ENCODE assay signal across 20 cellular contexts in the genomic region with DNA sequence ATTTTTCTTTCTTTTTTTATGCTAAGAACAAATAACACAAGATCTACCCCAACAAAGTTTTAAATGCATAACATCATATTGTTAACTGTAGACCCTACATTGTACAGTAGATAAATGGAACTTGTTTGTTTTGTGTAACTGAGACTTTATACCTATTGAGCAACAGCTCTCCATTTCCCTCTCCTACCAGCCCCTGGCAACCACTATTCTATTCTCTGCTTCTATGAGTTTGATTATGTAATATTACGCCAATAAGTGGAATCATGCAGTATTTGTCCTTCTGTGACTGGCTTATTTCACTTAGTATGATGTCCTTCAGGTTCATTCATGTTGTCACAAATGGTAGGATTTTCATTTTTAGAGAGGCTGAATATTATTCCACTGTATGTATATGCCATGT.
DNase-seq lines count a peak whose midpoint lies in the region; ATAC-seq and TF ChIP-seq lines count a peak whose summit lies in the region.
"Had no signal": no experiment of that assay in that cellular context is flagged by ENCODE, and none has a peak within 500 bp of the region (broad histone marks: within the 10 kb centered on the region; RNA-seq: fewer than 3 reads in every experiment).

No MANE protein-coding gene starts in this region.

- no peaks in the 10 kb centered on the region for H3K9me3 ChIP-seq in lower lobe of right lung
- H3K9me3 ChIP-seq: SJCRH30 had no signal

- POLR2A ChIA-PET in activated CD4-positive, alpha-beta memory T cell treated with anti-CD3 and anti-CD28 coated beads, Interleukin-2, amount 10 ng/mL, durations not matched to agents 7 days and 5 days (lab: Charles Lee) = no interaction called here

- H3K4me3 ChIP-seq in lower lobe of right lung = no peak overlapping the region
- H3K4me3 ChIP-seq: SJCRH30 had no signal

- H3K27ac Mint-ChIP-seq in endothelial cell (ENCODE audit: unreplicated experiment) = no peak overlapping the region
- H3K27ac Mint-ChIP-seq in activated CD4-positive, alpha-beta memory T cell treated with anti-CD3 and anti-CD28 coated beads, Interleukin-2, amount 10 ng/mL, durations not matched to agents 7 days and 5 days = no peak overlapping the region

- TF ChIP-seq CTCF in lower lobe of right lung (IDR thresholded peaks at IDR 0.05) = no peak
- no peak for TF ChIP-seq CTCF in endothelial cell (IDR thresholded peaks at IDR 0.05; ENCODE audit: unreplicated experiment)

- no peaks in the 10 kb centered on the region for H3K36me3 ChIP-seq in lower lobe of right lung
- H3K36me3 ChIP-seq: SJCRH30 had no signal

- H3K4me1 ChIP-seq in lower lobe of right lung = no peaks in the 10 kb centered on the region
- H3K4me1 ChIP-seq: SJCRH30 had no signal

- H3K27ac ChIP-seq in lower lobe of right lung = no peak overlapping the region
- H3K27ac ChIP-seq: 22Rv1, SJCRH30 had no signal

- no peaks in the 10 kb centered on the region for H3K4me1 Mint-ChIP-seq in endothelial cell (ENCODE audit: unreplicated experiment)
- no peaks in the 10 kb centered on the region for H3K4me1 Mint-ChIP-seq in activated CD4-positive, alpha-beta memory T cell treated with anti-CD3 and anti-CD28 coated beads, Interleukin-2, amount 10 ng/mL, durations not matched to agents 7 days and 5 days

- DNase-seq in DMS53 (lab: John Stamatoyannopoulos, UW) (peak; percentile 24), DMS53 treated with DMSO at 0.1 percent for 48 hours (lab: John Stamatoyannopoulos, UW; ENCODE audit: unreplicated experiment) (no peak), NOMO-1 treated with dmso at 0.1 percent for 144 hours (lab: John Stamatoyannopoulos, UW; ENCODE audit: unreplicated experiment) (peak; percentile 30), fibroblast of gingiva (ENCODE audit: low read depth) (peak; percentile 58), lower lobe of right lung (no peak), endothelial cell (ENCODE audit: low spot score) (no peak)
- DNase-seq in activated CD4-positive, alpha-beta memory T cell treated with anti-CD3 and anti-CD28 coated beads, Interleukin-2, amount 10 ng/mL, durations not matched to agents 7 days and 5 days = no peak
- DNase-seq: C1 segment of cervical spinal cord, COR-L47, DMS153, GOT3, Karpas-422, NCI-H1092, NCI-H1694 treated with DMSO at 0.1 percent for 48 hours, NCI-H2171, NCI-H446 treated with DMSO at 0.1 percent for 48 hours, SJCRH30, SW 1271 had no signal

- H3K27me3 ChIP-seq in lower lobe of right lung (ENCODE audit: low read depth) = no peaks in the 10 kb centered on the region
- H3K27me3 ChIP-seq: SJCRH30 had no signal

- ATAC-seq in lower lobe of right lung (peak; percentile 57 to 80), HG03571 (IDR thresholded peaks at IDR 0.05; ENCODE audit: unreplicated experiment) (no peak)

- intact Hi-C loops in lower lobe of right lung (cut with DNase I) = no loop called here

- no peaks in the 10 kb centered on the region for H3K36me3 Mint-ChIP-seq in endothelial cell (ENCODE audit: low read depth, unreplicated experiment)
- no peaks in the 10 kb centered on the region for H3K36me3 Mint-ChIP-seq in activated CD4-positive, alpha-beta memory T cell treated with anti-CD3 and anti-CD28 coated beads, Interleukin-2, amount 10 ng/mL, durations not matched to agents 7 days and 5 days (ENCODE audit: low read depth)

- H3K4me3 Mint-ChIP-seq in endothelial cell (ENCODE audit: unreplicated experiment) = no peak overlapping the region
- no peak overlapping the region for H3K4me3 Mint-ChIP-seq in activated CD4-positive, alpha-beta memory T cell treated with anti-CD3 and anti-CD28 coated beads, Interleukin-2, amount 10 ng/mL, durations not matched to agents 7 days and 5 days

- CTCF ChIA-PET in activated CD4-positive, alpha-beta memory T cell treated with anti-CD3 and anti-CD28 coated beads, Interleukin-2, amount 10 ng/mL, durations not matched to agents 7 days and 5 days (lab: Charles Lee) = no interaction called here

- no peaks in the 10 kb centered on the region for H3K9me3 Mint-ChIP-seq in endothelial cell (ENCODE audit: unreplicated experiment)
- H3K9me3 Mint-ChIP-seq in activated CD4-positive, alpha-beta memory T cell treated with anti-CD3 and anti-CD28 coated beads, Interleukin-2, amount 10 ng/mL, durations not matched to agents 7 days and 5 days = no peaks in the 10 kb centered on the region

- no peaks in the 10 kb centered on the region for H3K27me3 Mint-ChIP-seq in endothelial cell (ENCODE audit: unreplicated experiment)
- no peaks in the 10 kb centered on the region for H3K27me3 Mint-ChIP-seq in activated CD4-positive, alpha-beta memory T cell treated with anti-CD3 and anti-CD28 coated beads, Interleukin-2, amount 10 ng/mL, durations not matched to agents 7 days and 5 days

Comparison
In these comparisons a context has a peak if more than half of its experiments do, and no peak if none do; other contexts are left out.
1. DNase-seq: peak in DMS53 (single experiment), NOMO-1 treated with dmso at 0.1 percent for 144 hours (single experiment) and fibroblast of gingiva (single experiment); none in DMS53 treated with DMSO at 0.1 percent for 48 hours (single experiment), lower lobe of right lung (single experiment), endothelial cell (single experiment) and activated CD4-positive, alpha-beta memory T cell treated with anti-CD3 and anti-CD28 coated beads, Interleukin-2, amount 10 ng/mL, durations not matched to agents 7 days and 5 days (single experiment).